ENCODE assay signal across 25 cellular contexts in genomic region chr12:40241741-40242140, GRCh38. TPM values are rescaled to one million over a fixed set of nuclear protein-coding genes. Genes with fewer than 3 reads are reported as not detected.
"Had no signal": no experiment of that assay in that cellular context is flagged by ENCODE, and none has a peak within 500 bp of the region (broad histone marks: within the 10 kb centered on the region; RNA-seq: fewer than 3 reads in every experiment).

No MANE protein-coding gene starts in this region.

- H3K9me3 ChIP-seq: gastroesophageal sphincter, sigmoid colon, thoracic aorta had no signal

- H3K4me1 ChIP-seq: sigmoid colon had no signal

- H3K27me3 ChIP-seq: gastroesophageal sphincter, sigmoid colon had no signal

- H3K27ac ChIP-seq: gastroesophageal sphincter, sigmoid colon, thoracic aorta, VCaP had no signal

- DNase-seq: activated CD4-positive, alpha-beta memory T cell treated with anti-CD3 and anti-CD28 coated beads for 36 hours; activated CD4-positive, alpha-beta T cell treated with anti-CD3 and anti-CD28 coated beads, Interleukin-2, amount 10 ng/mL, durations not matched to agents 24 days and 14 days; activated CD8-positive, alpha-beta memory T cell treated with anti-CD3 and anti-CD28 coated beads, Interleukin-2, amount 50 U/mL, for 48 hours; activated gamma-delta T cell; activated naive CD4-positive, alpha-beta T cell treated with anti-CD3 and anti-CD28 coated beads, Interleukin-2, amount 10 ng/mL, durations not matched to agents 7 days and 5 days; activated naive CD8-positive, alpha-beta T cell treated with anti-CD3 and anti-CD28 coated beads, Interleukin-2, amount 10 ng/mL, durations not matched to agents 7 days and 5 days; activated T-cell treated with anti-CD3 and anti-CD28 coated beads, Interleukin-2, amount 50 U/mL, for 24 hours; amniotic stem cell; central memory CD4-positive, alpha-beta T cell; endodermal cell; hippocampal formation; left cardiac atrium; retina; sigmoid colon; small intestine; stimulated activated CD4-positive, alpha-beta T cell treated with anti-CD3 and anti-CD28 coated beads, Interleukin-4, amount 100 ng/mL, for 24 hours; trophoblast cell had no signal

- H3K4me3 ChIP-seq: gastroesophageal sphincter, sigmoid colon, thoracic aorta had no signal

- ATAC-seq: activated CD4-positive, CD25-positive, alpha-beta regulatory T cell treated with anti-CD3 and anti-CD28 coated beads, Interleukin-2, amount 50 U/mL, for 24 hours; gastroesophageal sphincter; left cardiac atrium; natural killer cell treated with Interleukin-12 subunit alpha and Interleukin-12 subunit beta and Interleukin-15 and Interleukin-18, amount 100 ng/mL, for 72 hours; stimulated activated effector memory CD8-positive, alpha-beta T cell treated with anti-CD3 and anti-CD28 coated beads, Interleukin-12 subunit alpha, Interleukin-12 subunit beta, amount 100 ng/mL, for 72 hours had no signal

RNA-seq across cellular contexts. Expression of gene LRRK2, which starts 16.9 kb away (rescaled TPM):
- total RNA-seq: activated CD4-positive, alpha-beta T cell treated with anti-CD3 and anti-CD28 coated beads, Interleukin-2, amount 10 ng/mL, durations not matched to agents 24 days and 14 days; osteocyte; T-helper 1 cell treated with Interleukin-12 subunit alpha and Interleukin-12 subunit beta and Interleukin-4 antibody, amounts not matched to agents 30 ng/mL and 1 ng/mL, for 36 hours had no signal
